ENCODE assay signal across 8 cellular contexts in genomic region chr7:112495820-112496462, GRCh38. TPM values are rescaled to one million over a fixed set of nuclear protein-coding genes. Genes with fewer than 3 reads are reported as not detected.
DNase-seq lines count a peak whose midpoint lies in the region; ATAC-seq and TF ChIP-seq lines count a peak whose summit lies in the region.

No MANE protein-coding gene starts in this region.

- H3K4me3 ChIP-seq in fibroblast of mammary gland (ENCODE audit: control insufficient read depth, low read depth, low read length), result no peak overlapping the region

- DNase-seq in A172 (ENCODE audit: low spot score), result peak; percentile 50
- DNase-seq in GM04504 (ENCODE audit: low read depth), result peak; percentile 35
- peak; percentile 43 for DNase-seq in NCI-H2171 (lab: John Stamatoyannopoulos, UW)
- DNase-seq in activated CD4-positive, alpha-beta T cell treated with anti-CD3 and anti-CD28 coated beads, Interleukin-2, amount 50 U/mL, for 4 hours, result peak; percentile 25 to 32
- peak; percentile 68 for DNase-seq in fibroblast of mammary gland (ENCODE audit: low read depth)
- DNase-seq in occipital lobe (lab: John Stamatoyannopoulos, UW), result peak; percentile 16
- DNase-seq in cortex of kidney (lab: John Stamatoyannopoulos, UW), result no peak

- TF ChIP-seq CTCF in fibroblast of mammary gland (conservative IDR thresholded peaks at IDR 0.05; ENCODE audit: control insufficient read depth, insufficient read depth, low read depth, low read length), result peak; percentile 58

- peak; percentile 62 for ATAC-seq in HG02759 (IDR thresholded peaks at IDR 0.05; ENCODE audit: unreplicated experiment)

RNA-seq across cellular contexts. Expression of gene LSMEM1, which starts 15.2 kb away (rescaled TPM):
- 0.29 TPM in 1 of 2 replicates, not detected in the other for total RNA-seq in A172 (2014; rRNA removed; shearing (Covaris generic))
- total RNA-seq in occipital lobe, result 0.47 TPM

RNA-seq across cellular contexts. Expression of gene IFRD1, which starts 45.7 kb away (rescaled TPM):
- 97.0 and 114 TPM in 2 replicates for total RNA-seq in A172 (2014; rRNA removed; shearing (Covaris generic))
- 90.5 TPM for total RNA-seq in occipital lobe
